In genomic region chr4:109199585-109199984, GRCh38 we compare ENCODE assay signal across 23 cellular contexts.
"Had no signal": no experiment of that assay in that cellular context is flagged by ENCODE, and none has a peak within 500 bp of the region (broad histone marks: within the 10 kb centered on the region; RNA-seq: fewer than 3 reads in every experiment).

No MANE protein-coding gene starts in this region.

- DNase-seq: hippocampal formation, hypothalamus, immature natural killer cell, islet precursor cell, kidney, kidney glomerular epithelial cell, left cardiac atrium, left colon, left lung, left ventricle myocardium inferior, left ventricle myocardium superior, lower lobe of right lung, mammary epithelial cell, mesenchymal stem cell, mesendoderm, midbrain, mucosa of descending colon, naive B cell had no signal

- H3K4me3 Mint-ChIP-seq: immature natural killer cell, memory B cell, mesothelial cell of epicardium, naive B cell had no signal

- H3K27me3 ChIP-seq: hepatocyte, left lung had no signal

- H3K36me3 ChIP-seq: left lung, left ventricle myocardium inferior, lower lobe of right lung had no signal

- H3K27ac Mint-ChIP-seq: immature natural killer cell, memory B cell, mesothelial cell of epicardium, naive B cell had no signal

- ATAC-seq: left cardiac atrium, left colon, left lobe of liver, left lung, left ventricle myocardium superior, lower lobe of right lung, mucosa of descending colon had no signal

- H3K4me1 ChIP-seq: left lung, left ventricle myocardium inferior, lower lobe of right lung had no signal

- H3K9me3 ChIP-seq: left lung, left ventricle myocardium inferior, lower lobe of right lung, mucosa of descending colon had no signal

- H3K9me3 Mint-ChIP-seq: immature natural killer cell, mesothelial cell of epicardium, naive B cell had no signal

- H3K27ac ChIP-seq: hepatocyte, left lung, left ventricle myocardium inferior, lower lobe of right lung had no signal

- H3K27me3 Mint-ChIP-seq: naive B cell had no signal

- H3K4me1 Mint-ChIP-seq: immature natural killer cell, memory B cell, naive B cell had no signal

- H3K36me3 Mint-ChIP-seq: immature natural killer cell, memory B cell, mesothelial cell of epicardium, naive B cell had no signal

- H3K4me3 ChIP-seq: hepatocyte, left lung, left ventricle myocardium inferior, lower lobe of right lung, lung, mucosa of descending colon had no signal
